1 cellular context compared by ENCODE assay signal in genomic region chr1:235588916-235589515, GRCh38.
TF ChIP-seq lines count a peak whose summit lies in the region.

No MANE protein-coding gene starts in this region.

TF ChIP-seq in HEK293, 187 proteins besides CTCF, POLR2A, EP300 and RAD21 (continued from another document):
- TF ChIP-seq ZSCAN5A (tag by site-specific recombination; IDR thresholded peaks at IDR 0.05) (no peak), ZNF488 (tag by site-specific recombination; IDR thresholded peaks at IDR 0.05) (no peak), ZNF366 (tag by site-specific recombination; conservative IDR thresholded peaks at IDR 0.05) (no peak), ZNF555 (tag by site-specific recombination; conservative IDR thresholded peaks at IDR 0.05) (no peak), ZNF654 (tag by site-specific recombination; IDR thresholded peaks at IDR 0.05; ENCODE audit: low read depth) (no peak), ZNF169 (tag by site-specific recombination; IDR thresholded peaks at IDR 0.05) (peak; percentile 87; the same call in 1 of the 2 replicates), EGR2 (tag by site-specific recombination; IDR thresholded peaks at IDR 0.05; ENCODE audit: low read depth) (no peak), SP3 (tag by site-specific recombination; IDR thresholded peaks at IDR 0.05) (no peak), FEZF1 (tag by site-specific recombination; IDR thresholded peaks at IDR 0.05) (no peak), ZNF391 (tag by site-specific recombination; IDR thresholded peaks at IDR 0.05; ENCODE audit: borderline replicate concordance, low read depth) (no peak), ZNF335 (tag by site-specific recombination; conservative IDR thresholded peaks at IDR 0.05) (no peak), ZNF473 (tag by site-specific recombination; IDR thresholded peaks at IDR 0.05) (no peak), ZBTB44 (tag by site-specific recombination; IDR thresholded peaks at IDR 0.05) (no peak), ZNF121 (tag by site-specific recombination; IDR thresholded peaks at IDR 0.05) (no peak), ZNF837 (tag by site-specific recombination; IDR thresholded peaks at IDR 0.05) (no peak), ZNF292 (tag by site-specific recombination; IDR thresholded peaks at IDR 0.05; ENCODE audit: borderline replicate concordance, low read depth) (no peak), ZNF211 (tag by site-specific recombination; IDR thresholded peaks at IDR 0.05; ENCODE audit: low read depth) (no peak), ZNF830 (tag by site-specific recombination; IDR thresholded peaks at IDR 0.05; ENCODE audit: low read depth) (no peak), ZNF140 (tag by site-specific recombination; IDR thresholded peaks at IDR 0.05) (no peak), HOXC10 (CRISPR knock-in tag; IDR thresholded peaks at IDR 0.05) (no peak), ZNF580 (tag by site-specific recombination; IDR thresholded peaks at IDR 0.05) (no peak), TCF7L2 (IDR thresholded peaks at IDR 0.05; ENCODE audit: borderline replicate concordance, low read depth, low read length) (no peak), ZNF513 (tag by site-specific recombination; IDR thresholded peaks at IDR 0.05) (no peak), ZNF701 (tag by site-specific recombination; IDR thresholded peaks at IDR 0.05) (no peak), ZNF585B (tag by site-specific recombination; IDR thresholded peaks at IDR 0.05) (no peak), ZFP41 (tag by site-specific recombination; IDR thresholded peaks at IDR 0.05; ENCODE audit: borderline replicate concordance) (no peak), ZNF707 (tag by site-specific recombination; IDR thresholded peaks at IDR 0.05) (no peak), ZNF26 (tag by site-specific recombination; IDR thresholded peaks at IDR 0.05) (no peak), ZNF768 (tag by site-specific recombination; IDR thresholded peaks at IDR 0.05) (no peak)
